16 cellular contexts compared by ENCODE assay signal in the genomic region with DNA sequence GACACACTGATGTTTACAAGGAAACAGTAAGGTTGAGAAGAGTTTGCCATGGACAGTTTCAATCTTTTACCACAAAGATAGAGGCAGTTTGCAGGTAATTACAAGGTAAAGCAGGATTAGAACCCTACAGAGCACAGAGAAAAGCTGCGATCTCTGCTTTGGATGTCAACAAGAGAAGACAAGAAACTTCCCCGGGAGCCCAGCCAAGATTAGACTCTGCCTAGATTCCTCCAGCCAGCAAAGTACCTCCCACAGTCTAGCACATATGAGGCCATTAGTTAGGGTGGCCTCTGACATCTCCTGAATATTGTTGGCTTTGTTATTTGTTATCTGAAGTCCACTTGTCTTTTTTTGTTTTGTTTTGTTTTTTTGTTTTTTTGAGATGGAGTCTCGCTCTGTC.
DNase-seq lines count a peak whose midpoint lies in the region; TF ChIP-seq lines count a peak whose summit lies in the region.
"Had no signal": no experiment of that assay in that cellular context is flagged by ENCODE, and none has a peak within 500 bp of the region (broad histone marks: within the 10 kb centered on the region; RNA-seq: fewer than 3 reads in every experiment).

No MANE protein-coding gene starts in this region.

- no peak overlapping the region for H3K4me3 ChIP-seq in endodermal cell (ENCODE audit: low read length)
- no peak overlapping the region for H3K4me3 ChIP-seq in testis
- H3K4me3 ChIP-seq: GM23248 had no signal

- H3K27me3 ChIP-seq in endodermal cell (ENCODE audit: control insufficient read depth, insufficient read depth, low read length, poor library complexity, severe bottlenecking) = no peaks in the 10 kb centered on the region
- no peaks in the 10 kb centered on the region for H3K27me3 ChIP-seq in testis
- H3K27me3 ChIP-seq: BE2C had no signal

- intact Hi-C loops in testis (cut with DNase I; ENCODE audit: low total_unique reads) = no loop called here

- H3K36me3 ChIP-seq in endodermal cell (ENCODE audit: control insufficient read depth, insufficient read depth, low read length) (no peaks in the 10 kb centered on the region), testis (ENCODE audit: low read depth, missing control alignments) (no peaks in the 10 kb centered on the region)
- H3K36me3 ChIP-seq: BE2C had no signal

- no peak for TF ChIP-seq CTCF in endodermal cell (conservative IDR thresholded peaks at IDR 0.05)
- TF ChIP-seq CTCF in testis (IDR thresholded peaks at IDR 0.05) = no peak

- H3K9ac ChIP-seq in endodermal cell (ENCODE audit: extremely low read depth, low read length, poor library complexity, severe bottlenecking) = no peak overlapping the region
- H3K9ac ChIP-seq: GM23248 had no signal

- H3K4me1 Mint-ChIP-seq in endodermal cell = peaks cover 3% of the 10 kb centered on the region
- H3K4me1 Mint-ChIP-seq: CD4-positive, CD25-positive, alpha-beta regulatory T cell; CD8-positive, alpha-beta memory T cell had no signal

- DNase-seq in RPMI8226 = peak; percentile 7
- peak; percentile 56 for DNase-seq in endodermal cell
- DNase-seq in testis = peak; percentile 83
- no peak for DNase-seq in NCI-H69 (lab: John Stamatoyannopoulos, UW)
- no peak for DNase-seq in dermis blood vessel endothelial cell
- no peak for DNase-seq in NCI-H510A treated with DMSO at 0.1 percent for 48 hours (lab: John Stamatoyannopoulos, UW)
- DNase-seq: ACHN; BE2C; CD4-positive, CD25-positive, alpha-beta regulatory T cell; CD8-positive, alpha-beta memory T cell; COR-L47; DMS 273 treated with DMSO at 0.1 percent for 48 hours; DMS53; GDM1; GM23248; HCEC 1CT had no signal

- H3K4me3 Mint-ChIP-seq in endodermal cell = no peak overlapping the region
- H3K4me3 Mint-ChIP-seq: CD4-positive, CD25-positive, alpha-beta regulatory T cell; CD8-positive, alpha-beta memory T cell had no signal

- H3K4me1 ChIP-seq in endodermal cell (ENCODE audit: control insufficient read depth, insufficient read depth, low read length) (no peaks in the 10 kb centered on the region), testis (no peaks in the 10 kb centered on the region)
- H3K4me1 ChIP-seq: BE2C had no signal

- no peaks in the 10 kb centered on the region for H3K27me3 Mint-ChIP-seq in endodermal cell (ENCODE audit: insufficient read depth)
- H3K27me3 Mint-ChIP-seq: CD4-positive, CD25-positive, alpha-beta regulatory T cell had no signal

- H3K36me3 Mint-ChIP-seq in endodermal cell (ENCODE audit: low read depth) = peaks cover 2% of the 10 kb centered on the region
- H3K36me3 Mint-ChIP-seq: CD4-positive, CD25-positive, alpha-beta regulatory T cell; CD8-positive, alpha-beta memory T cell had no signal

- 71% methylated on average over 3 of the region's 3 CpGs; no CpG with 5 or more reads in 1 of the 2 experiments for WGBS in endodermal cell (ENCODE audit: insufficient coverage in 1 of 2, insufficient read length in 1 of 2), 2 experiments
- WGBS in testis, 2 donors = 50 to 61% methylated on average over 3 of the region's 3 CpGs

- H3K27ac Mint-ChIP-seq in endodermal cell = no peak overlapping the region
- H3K27ac Mint-ChIP-seq: CD4-positive, CD25-positive, alpha-beta regulatory T cell; CD8-positive, alpha-beta memory T cell had no signal

- peaks cover 17% of the 10 kb centered on the region for H3K9me3 ChIP-seq in endodermal cell (ENCODE audit: control insufficient read depth, low read length)
- no peaks in the 10 kb centered on the region for H3K9me3 ChIP-seq in testis
- H3K9me3 ChIP-seq: BE2C had no signal

- peaks cover 16% of the 10 kb centered on the region for H3K9me3 Mint-ChIP-seq in endodermal cell

- no peak for TF ChIP-seq POLR2A in testis (IDR thresholded peaks at IDR 0.05)

- H3K27ac ChIP-seq in endodermal cell (ENCODE audit: low read depth, low read length) (no peak overlapping the region), testis (no peak overlapping the region)
- H3K27ac ChIP-seq: GM23248 had no signal

Comparison
In these comparisons a context has a peak if more than half of its experiments do, and no peak if none do; other contexts are left out.
1. DNase-seq: peak in RPMI8226 (single experiment), endodermal cell (single experiment) and testis (single experiment); none in NCI-H69 (single experiment), dermis blood vessel endothelial cell (single experiment) and NCI-H510A treated with DMSO at 0.1 percent for 48 hours (single experiment).